ENCODE assay signal across 8 cellular contexts in the genomic region with DNA sequence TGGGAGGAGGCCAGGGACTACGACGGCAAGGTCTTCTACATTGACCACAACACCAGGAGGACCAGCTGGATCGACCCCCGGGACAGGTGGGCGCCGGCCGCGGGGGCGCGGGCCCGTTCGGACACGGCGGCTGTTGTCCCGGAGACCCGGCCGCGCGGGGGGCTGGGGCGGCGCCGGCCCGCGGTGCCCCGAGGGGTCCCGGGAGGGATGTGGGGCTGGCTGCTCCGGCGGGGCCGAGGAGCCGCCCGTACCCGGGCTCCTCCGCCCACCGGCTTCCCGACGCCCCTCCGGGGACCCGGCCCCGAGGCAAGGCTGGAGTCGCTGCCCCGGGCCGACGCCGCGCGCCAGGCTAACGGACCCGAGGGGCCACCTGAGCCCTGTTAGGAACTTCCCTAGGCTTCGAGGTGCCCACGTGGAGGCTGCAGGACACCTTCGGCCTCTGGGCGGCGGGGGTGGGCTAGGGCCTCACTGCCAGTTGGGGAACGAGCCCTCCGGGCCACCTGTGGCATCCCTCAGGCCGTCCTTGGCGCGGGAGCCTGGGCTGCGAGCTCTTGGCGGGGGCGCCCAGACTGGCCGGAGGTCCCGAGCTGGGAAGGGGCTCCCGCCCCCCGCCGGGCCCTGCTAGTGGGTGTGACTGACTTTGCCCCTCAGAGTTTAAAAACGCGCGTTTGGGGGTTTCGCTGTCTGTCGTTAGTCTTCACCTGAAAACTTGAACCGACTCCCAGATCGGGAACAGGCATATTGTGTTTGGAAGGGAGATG. TPM values are rescaled to one million over a fixed set of nuclear protein-coding genes. Genes with fewer than 3 reads are reported as not detected.
DNase-seq lines count a peak whose midpoint lies in the region; ATAC-seq, FAIRE-seq and TF ChIP-seq lines count a peak whose summit lies in the region.

No MANE protein-coding gene starts in this region.

- H3K27ac Mint-ChIP-seq in CD14-positive monocyte, result no peak overlapping the region

- H3K4me2 ChIP-seq in endothelial cell of umbilical vein (ENCODE audit: insufficient read depth, low read length), result peak overlapping the region; percentile 64

- H3K79me2 ChIP-seq in endothelial cell of umbilical vein (ENCODE audit: control insufficient read depth, insufficient read depth, low read length), result peaks cover 53% of the 10 kb centered on the region

- H3K27me3 ChIP-seq in endothelial cell of umbilical vein (ENCODE audit: control insufficient read depth in 2 of 2, insufficient read depth in 2 of 2, low read length in 2 of 2), result no peaks in the 10 kb centered on the region
- H3K27me3 ChIP-seq in mucosa of rectum (ENCODE audit: control insufficient read depth in 2 of 2, insufficient read depth in 2 of 2, low read length in 2 of 2), result peaks cover 37 to 40% of the 10 kb centered on the region in 2 donors
- no peaks in the 10 kb centered on the region for H3K27me3 ChIP-seq in upper lobe of right lung

- H3K4me3 Mint-ChIP-seq in CD14-positive monocyte, result peak overlapping the region; percentile 82 to 83

- no peaks in the 10 kb centered on the region for H4K20me1 ChIP-seq in endothelial cell of umbilical vein (replicated peaks; ENCODE audit: control insufficient read depth, extremely low read depth, insufficient read depth, low read length)

- H3K9ac ChIP-seq in endothelial cell of umbilical vein (replicated peaks; ENCODE audit: extremely low read depth, insufficient read depth, low read length) (peak overlapping the region; percentile 98), mucosa of rectum (ENCODE audit: low read depth in 1 of 2, low read length in 2 of 2) (peak overlapping the region; percentile 32 to 67)

- H3K4me1 Mint-ChIP-seq in CD14-positive monocyte, result peaks cover 18% of the 10 kb centered on the region

- peak overlapping the region; percentile 84; the same call in 1 of the 2 replicates for H3K27ac ChIP-seq in HEK293 (ENCODE audit: extremely low read depth, low read depth, low read length)
- peak overlapping the region; percentile 99 for H3K27ac ChIP-seq in endothelial cell of umbilical vein (ENCODE audit: insufficient read depth, low read depth, low read length)
- peak overlapping the region; percentile 25 to 85 for H3K27ac ChIP-seq in mucosa of rectum (ENCODE audit: low read depth in 2 of 2, low read length in 2 of 2)
- peak overlapping the region; percentile 98 for H3K27ac ChIP-seq in upper lobe of right lung

- H3K9me3 ChIP-seq in HEK293 (ENCODE audit: control insufficient read depth, insufficient read depth, low read depth, low read length), result no peaks in the 10 kb centered on the region
- H3K9me3 ChIP-seq in endothelial cell of umbilical vein (replicated peaks; ENCODE audit: control insufficient read depth, insufficient read depth, low read length), result no peaks in the 10 kb centered on the region
- no peaks in the 10 kb centered on the region for H3K9me3 ChIP-seq in mucosa of rectum (ENCODE audit: control insufficient read depth in 2 of 2, low read length in 2 of 2)
- H3K9me3 ChIP-seq in upper lobe of right lung, result no peaks in the 10 kb centered on the region

- CTCF ChIA-PET in HEK293 (lab: Yijun Ruan, JAX) (interaction anchor here (0.6 to 1.2 kb wide), 2 partner anchors 149 to 1304 kb away, joined by 4 read pairs; no protein-coding TSS in a partner anchor), endothelial cell of umbilical vein (lab: Charles Lee) (interaction anchor here (1.0 to 5.1 kb wide), 11 partner anchors 26 to 163 kb away, joined by 3 to 32 read pairs (median 6); no protein-coding TSS in a partner anchor)

- ATAC-seq in upper lobe of right lung, result peak; percentile 4

- peak overlapping the region; percentile 84 for H3K4me3 ChIP-seq in HEK293 (ENCODE audit: low read depth, low read length)
- H3K4me3 ChIP-seq in WI38 (ENCODE audit: low read depth, low read length), result peak overlapping the region; percentile 90
- peak overlapping the region; percentile 80 to 84 (median 83) for H3K4me3 ChIP-seq in endothelial cell of umbilical vein (replicated peaks in 1 of 3; ENCODE audit: insufficient read depth in 1 of 3, low read depth in 1 of 3, low read length in 3 of 3)
- H3K4me3 ChIP-seq in mucosa of rectum (ENCODE audit: low read length in 2 of 2), result peak overlapping the region; percentile 65 to 68
- H3K4me3 ChIP-seq in upper lobe of right lung, result peak overlapping the region; percentile 82

- POLR2A ChIA-PET in HEK293 (lab: Yijun Ruan, JAX) (no interaction called here), endothelial cell of umbilical vein (lab: Charles Lee) (interaction anchor here (1.6 kb wide), 1 partner anchor 83 kb away, joined by 3 read pairs; no protein-coding TSS in a partner anchor)

- H3K36me3 ChIP-seq in HEK293 (ENCODE audit: control insufficient read depth in 2 of 2, insufficient read depth in 1 of 2, low read length in 2 of 2) (no peaks in the 10 kb centered on the region), endothelial cell of umbilical vein (ENCODE audit: control insufficient read depth in 2 of 2, extremely low read depth in 1 of 2, insufficient read depth in 2 of 2, low read length in 2 of 2) (no peaks in the 10 kb centered on the region), mucosa of rectum (ENCODE audit: control insufficient read depth in 2 of 2, insufficient read depth in 2 of 2, low read length in 2 of 2) (no peaks in the 10 kb centered on the region), upper lobe of right lung (no peaks in the 10 kb centered on the region)

- peaks cover 4 to 12% of the 10 kb centered on the region in 2 donors for H3K36me3 Mint-ChIP-seq in CD14-positive monocyte

- H3K4me1 ChIP-seq in HEK293 (ENCODE audit: control insufficient read depth, insufficient read depth, low read length), result peaks cover 10% of the 10 kb centered on the region
- H3K4me1 ChIP-seq in endothelial cell of umbilical vein (ENCODE audit: control insufficient read depth, extremely low read depth, insufficient read depth, low read length), result peaks cover 24% of the 10 kb centered on the region
- peaks cover 7 to 10% of the 10 kb centered on the region in 2 donors for H3K4me1 ChIP-seq in mucosa of rectum (ENCODE audit: control insufficient read depth in 2 of 2, insufficient read depth in 2 of 2, low read length in 2 of 2)
- peaks cover 9% of the 10 kb centered on the region for H3K4me1 ChIP-seq in upper lobe of right lung

- BruUV-seq in endothelial cell of umbilical vein (replicated peaks; lab: Mats Ljungman, UMichigan), result no TSS peak

- H3K9me1 ChIP-seq in endothelial cell of umbilical vein (replicated peaks; ENCODE audit: control insufficient read depth, extremely low read depth, insufficient read depth, low read length), result no peaks in the 10 kb centered on the region

- H3K9me3 Mint-ChIP-seq in CD14-positive monocyte, result peaks cover 0 to 12% (median 7%) of the 10 kb centered on the region in 7 donors

- intact Hi-C loops in CD14-positive monocyte (cut with micrococcal nuclease) (loop anchor here in 1 of 2 donors (10.0 kb wide), 2 partner anchors 405 to 555 kb away; partner anchors contain the start of genes ING2, RWDD4 and TRAPPC11), endothelial cell of umbilical vein (cut with micrococcal nuclease) (loop anchor here (1.0 to 10.0 kb wide), 10 partner anchors 19 to 507 kb away; partner anchors contain the start of genes CDKN2AIP and ING2), upper lobe of right lung (cut with DNase I) (no loop called here)

- TF ChIP-seq CTCF in CD14-positive monocyte (IDR thresholded peaks at IDR 0.05) (no peak), HEK293 (tag by site-specific recombination; IDR thresholded peaks at IDR 0.05) (peak; percentile 36; the same call in 1 of the 2 replicates), WI38 (IDR thresholded peaks at IDR 0.05; ENCODE audit: low read depth, low read length) (no peak), endothelial cell of umbilical vein (IDR thresholded peaks at IDR 0.05; ENCODE audit: extremely low read depth in 1 of 2, insufficient read depth in 1 of 2, low read depth in 1 of 2, low read length in 2 of 2) (peak; percentile 9 to 17), upper lobe of right lung (IDR thresholded peaks at IDR 0.05) (peak; percentile 21)

- dilution Hi-C loops in endothelial cell of umbilical vein (cut with MboI; ENCODE audit: extremely low pct_ligation_motif_present, low sequenced_read_pairs), result loop anchor here (10.0 kb wide), 1 partner anchor 155 kb away; no protein-coding TSS in a partner anchor

- FAIRE-seq in endothelial cell of umbilical vein (lab: Jason Lieb, UNC), result no peak

- H3K27me3 Mint-ChIP-seq in CD14-positive monocyte (ENCODE audit: low read depth in 3 of 3), result peaks cover 42 to 65% (median 53%) of the 10 kb centered on the region in 3 donors

- no peak for TF ChIP-seq POLR2A in endothelial cell of umbilical vein (IDR thresholded peaks at IDR 0.05; ENCODE audit: low read depth, low read length)

- DNase-seq in CD14-positive monocyte (ENCODE audit: low spot score) (no peak), endothelial cell of umbilical vein (ENCODE audit: low read depth, low spot score) (peak; percentile 38), upper lobe of right lung (peak; percentile 82), dedifferentiated amniotic fluid mesenchymal stem cell (ENCODE audit: extremely low spot score) (no peak), NCI-H146 (lab: John Stamatoyannopoulos, UW) (no peak)

- peak overlapping the region; percentile 66 for H2AFZ ChIP-seq in endothelial cell of umbilical vein (ENCODE audit: low read depth, low read length)

TF ChIP-seq in HEK293, 187 proteins besides CTCF, POLR2A, EP300 and RAD21 (continues in another document):
- TF ChIP-seq ZNF335 (tag by site-specific recombination; conservative IDR thresholded peaks at IDR 0.05) (peak; percentile 14; the same call in 1 of the 2 replicates), GLI4 (tag by site-specific recombination; IDR thresholded peaks at IDR 0.05) (no peak), GLIS2 (tag by site-specific recombination; IDR thresholded peaks at IDR 0.05) (peak; percentile 77), ZBTB8A (tag by site-specific recombination; IDR thresholded peaks at IDR 0.05) (peak; percentile 79)

TF ChIP-seq in endothelial cell of umbilical vein, 7 proteins besides CTCF, POLR2A, EP300 and RAD21 (continues in another document):
- TF ChIP-seq GATA2 (IDR thresholded peaks at IDR 0.05; ENCODE audit: insufficient read depth, insufficient read length, low read depth, low read length) (no peak), EZH2 (IDR thresholded peaks at IDR 0.05; ENCODE audit: borderline replicate concordance, low read depth, low read length, severe bottlenecking) (no peak), JUN (IDR thresholded peaks at IDR 0.05; ENCODE audit: borderline replicate concordance, insufficient read depth, insufficient read length, low read depth) (no peak)

RNA-seq across cellular contexts. Expression of gene WWC2, which starts 0.7 kb away (rescaled TPM):
- 1 to 10 TPM; 1.9 to 2.9 TPM for polyA plus RNA-seq in CD14-positive monocyte
- 51.8 and 52.2 TPM in 2 replicates for total RNA-seq in endothelial cell of umbilical vein
- polyA plus RNA-seq in endothelial cell of umbilical vein, result 10.2 and 12.9 TPM in 2 replicates
- polyA plus RNA-seq in endothelial cell of umbilical vein (2011; cell fraction: cytosol; rRNA removed), result 19.8 and 21.2 TPM in 2 replicates
- polyA plus RNA-seq in endothelial cell of umbilical vein (2011; cell fraction: nucleus; rRNA removed), result 55.1 and 67.9 TPM in 2 replicates
- polyA plus RNA-seq in endothelial cell of umbilical vein (2012), result 26.4 and 29.7 TPM in 2 replicates
- polyA minus RNA-seq in endothelial cell of umbilical vein, result 33.4 and 40.1 TPM in 2 replicates
- 9.4 TPM for polyA minus RNA-seq in endothelial cell of umbilical vein (2011; cell fraction: cytosol; rRNA and poly(A)+ RNA removed)
- 58.5 and 83.7 TPM in 2 replicates for polyA minus RNA-seq in endothelial cell of umbilical vein (2011; cell fraction: nucleus; rRNA and poly(A)+ RNA removed)
- 142 TPM for total RNA-seq in upper lobe of right lung

Comparison
In these comparisons a context has a peak if more than half of its experiments do, and no peak if none do; other contexts are left out.
1. DNase-seq: peak in endothelial cell of umbilical vein (single experiment) and upper lobe of right lung (single experiment); none in CD14-positive monocyte (single experiment), dedifferentiated amniotic fluid mesenchymal stem cell (single experiment) and NCI-H146 (single experiment).
2. CTCF ChIP-seq: peak in HEK293 (single experiment), endothelial cell of umbilical vein (2 of 2) and upper lobe of right lung (single experiment); none in CD14-positive monocyte (single experiment) and WI38 (single experiment).
3. Peak in every context shown above with its lines, with median percentiles within 50 percentile points of each other: H3K27ac ChIP-seq and H3K4me3 ChIP-seq.